ENCODE assay signal across 6 cellular contexts in the genomic region with DNA sequence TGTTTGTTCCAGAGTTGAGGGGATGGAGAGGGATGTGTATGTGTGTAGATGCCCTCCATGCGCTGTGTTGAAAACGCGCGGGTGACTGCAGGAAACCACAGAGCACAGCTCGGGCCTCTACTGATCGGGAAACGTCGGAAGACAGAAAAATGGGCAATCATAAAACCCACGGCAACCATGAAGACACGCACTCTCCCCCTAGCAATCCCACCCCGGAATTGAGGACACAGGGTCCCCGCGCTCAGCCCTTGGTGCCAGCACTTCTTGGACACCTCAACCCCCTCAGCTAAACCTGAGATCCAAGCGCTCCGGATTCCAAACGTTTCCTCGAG. TPM values are rescaled to one million over a fixed set of nuclear protein-coding genes. Genes with fewer than 3 reads are reported as not detected.
DNase-seq lines count a peak whose midpoint lies in the region; ATAC-seq lines count a peak whose summit lies in the region.

No MANE protein-coding gene starts in this region.

- peak overlapping the region; percentile 82 for H3K4me3 ChIP-seq in effector memory CD4-positive, alpha-beta T cell (ENCODE audit: insufficient read depth, low read depth, low read length, poor library complexity, severe bottlenecking)

- H3K27me3 ChIP-seq in effector memory CD4-positive, alpha-beta T cell (replicated peaks; ENCODE audit: control insufficient read depth, insufficient read depth, low read length, poor library complexity, severe bottlenecking), result no peaks in the 10 kb centered on the region

- peaks cover 27% of the 10 kb centered on the region for H3K4me1 ChIP-seq in effector memory CD4-positive, alpha-beta T cell (ENCODE audit: control insufficient read depth, insufficient read depth, low read length, poor library complexity, severe bottlenecking)

- H3K27ac ChIP-seq in KOPT-K1 (ENCODE audit: low read depth, low read length, poor library complexity, severe bottlenecking), result peak overlapping the region; percentile 93
- peak overlapping the region; percentile 67 for H3K27ac ChIP-seq in effector memory CD4-positive, alpha-beta T cell (ENCODE audit: insufficient read depth, low read length, poor library complexity, severe bottlenecking)

- DNase-seq in DMS114 treated with DMSO at 0.1 percent for 48 hours (lab: John Stamatoyannopoulos, UW; ENCODE audit: unreplicated experiment), result peak; percentile 82
- DNase-seq in effector memory CD4-positive, alpha-beta T cell, result no peak
- no peak for DNase-seq in sciatic nerve (ENCODE audit: low spot score)

- intact Hi-C loops in sciatic nerve (cut with DNase I), result no loop called here

- no peaks in the 10 kb centered on the region for H3K9me3 ChIP-seq in KOPT-K1 (ENCODE audit: insufficient read depth, low read length, poor library complexity, severe bottlenecking)
- H3K9me3 ChIP-seq in effector memory CD4-positive, alpha-beta T cell (ENCODE audit: control insufficient read depth, low read length), result no peaks in the 10 kb centered on the region

- ATAC-seq in sciatic nerve (peak; percentile 54), HG03354 (IDR thresholded peaks at IDR 0.05; ENCODE audit: poor library complexity, severe bottlenecking, unreplicated experiment) (no peak), GM19455 (IDR thresholded peaks at IDR 0.05; ENCODE audit: unreplicated experiment) (no peak)

- H3K36me3 ChIP-seq in KOPT-K1 (ENCODE audit: insufficient read depth, low read length), result peaks cover 58% of the 10 kb centered on the region
- peaks cover 14% of the 10 kb centered on the region for H3K36me3 ChIP-seq in effector memory CD4-positive, alpha-beta T cell (ENCODE audit: control insufficient read depth, insufficient read depth, low read length)

RNA-seq across cellular contexts. Expression of a gene that starts 0.2 kb away (rescaled TPM):
- 7.1 TPM for total RNA-seq in sciatic nerve

RNA-seq across cellular contexts. Expression of a gene that starts 0.8 kb away (rescaled TPM):
- total RNA-seq in sciatic nerve, result 4.9 TPM

RNA-seq across cellular contexts. Expression of a gene that starts 6.1 kb away (rescaled TPM):
- 7.1 TPM for total RNA-seq in sciatic nerve

RNA-seq across cellular contexts. Expression of a gene that starts 6.2 kb away (rescaled TPM):
- 25.1 TPM for total RNA-seq in sciatic nerve

RNA-seq across cellular contexts. Expression of a gene that starts 7.6 kb away (rescaled TPM):
- total RNA-seq in sciatic nerve, result 79.6 TPM
